In the genomic region with DNA sequence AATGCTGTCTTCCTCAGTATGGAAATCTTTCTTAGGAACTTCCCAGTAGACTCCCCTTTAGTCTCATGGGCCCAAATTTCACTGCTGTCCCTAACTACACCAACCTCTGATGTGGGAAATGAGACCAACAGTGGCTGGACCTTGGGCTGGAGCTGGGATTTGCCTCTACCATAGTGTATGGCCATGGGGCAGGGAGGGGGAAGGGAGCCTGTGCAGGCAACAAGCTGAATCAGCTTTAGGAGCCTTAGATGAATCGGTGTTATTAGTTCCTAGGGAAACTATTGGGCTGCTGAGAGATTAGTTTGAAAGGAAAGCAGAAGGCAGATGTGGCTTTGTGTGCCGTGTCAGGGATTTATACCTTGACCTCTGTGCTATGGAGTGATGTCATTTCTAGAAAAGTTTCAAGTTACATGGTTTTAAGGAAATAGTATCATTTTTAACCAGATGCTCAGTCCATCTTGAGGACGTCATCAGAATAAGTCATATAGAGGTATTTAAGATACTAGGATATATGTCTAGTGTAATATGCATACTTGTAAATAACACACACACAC, we compare ENCODE assay signal across 13 cellular contexts. TPM values are rescaled to one million over a fixed set of nuclear protein-coding genes. Genes with fewer than 3 reads are reported as not detected.
DNase-seq lines count a peak whose midpoint lies in the region; ATAC-seq, FAIRE-seq and TF ChIP-seq lines count a peak whose summit lies in the region.
"Had no signal": no experiment of that assay in that cellular context is flagged by ENCODE, and none has a peak within 500 bp of the region (broad histone marks: within the 10 kb centered on the region; RNA-seq: fewer than 3 reads in every experiment).

No MANE protein-coding gene starts in this region.

- H3F3A ChIP-seq in GM23338 (replicated peaks; ENCODE audit: low read depth) = no peaks in the 10 kb centered on the region

- H3K4me1 ChIP-seq in GM23338 (ENCODE audit: insufficient read depth) (no peaks in the 10 kb centered on the region), SJCRH30 (peaks cover 21% of the 10 kb centered on the region), pancreas (peaks cover 6 to 11% (median 9%) of the 10 kb centered on the region in 3 donors), Karpas-422 (ENCODE audit: low read length) (peaks cover 4% of the 10 kb centered on the region; the same call in 1 of the 2 replicates), prostate gland (replicated peaks) (no peaks in the 10 kb centered on the region)

- no peak overlapping the region for H3K27ac ChIP-seq in GM23338 (ENCODE audit: low read depth)
- H3K27ac ChIP-seq in SJCRH30 = no peak overlapping the region
- no peak overlapping the region for H3K27ac ChIP-seq in pancreas
- H3K27ac ChIP-seq in Karpas-422 (ENCODE audit: low read length) = no peak overlapping the region
- H3K27ac ChIP-seq in prostate gland = no peak overlapping the region

- ATAC-seq in GM23338 (peak; percentile 53; the same call in 2 of the 3 replicates), pancreas (peak in 3 of 4 donors; percentile 31 to 52 (median 36)), GM18870 (IDR thresholded peaks at IDR 0.05; ENCODE audit: unreplicated experiment) (no peak)
- ATAC-seq: activated T-helper 17 cell treated with anti-CD3 and anti-CD28 coated beads, Interleukin-2, amount 50 U/mL, for 72 hours had no signal

- intact Hi-C loops in pancreas (cut with DNase I) = loop anchor here in 1 of 3 donors (10.0 kb wide), 1 partner anchor 319 kb away; no protein-coding TSS in a partner anchor
- intact Hi-C loops in prostate gland (cut with DNase I) = loop anchor here (2.0 to 10.0 kb wide), 2 partner anchors 199 to 319 kb away; partner anchors contain the start of gene SLC17A8

- FAIRE-seq in pancreas (lab: Jason Lieb, UNC) = no peak
- FAIRE-seq: urothelium cell line had no signal

- H3K27ac Mint-ChIP-seq in GM23338 = peak overlapping the region; percentile 71
- H3K27ac Mint-ChIP-seq: activated CD4-positive, alpha-beta memory T cell treated with anti-CD3 and anti-CD28 coated beads for 36 hours; activated T-helper 17 cell treated with anti-CD3 and anti-CD28 coated beads, Interleukin-2, amount 50 U/mL, for 72 hours; HFFc6; stimulated activated naive CD8-positive, alpha-beta T cell treated with anti-CD3 and anti-CD28 coated beads, Interleukin-15, Interleukin-2, amounts not matched to agents 100 ng/mL and 50 ng/mL, for 24 hours had no signal

- H3K9me3 ChIP-seq in SJCRH30 (replicated peaks) (no peaks in the 10 kb centered on the region), pancreas (no peaks in the 10 kb centered on the region), Karpas-422 (ENCODE audit: low read length) (no peaks in the 10 kb centered on the region), prostate gland (no peaks in the 10 kb centered on the region)

- H3K27me3 Mint-ChIP-seq in GM23338 (ENCODE audit: insufficient read depth, low read depth, poor library complexity) = no peaks in the 10 kb centered on the region
- H3K27me3 Mint-ChIP-seq: stimulated activated naive CD8-positive, alpha-beta T cell treated with anti-CD3 and anti-CD28 coated beads, Interleukin-15, Interleukin-2, amounts not matched to agents 100 ng/mL and 50 ng/mL, for 24 hours had no signal

- no peaks in the 10 kb centered on the region for H3K9me3 Mint-ChIP-seq in GM23338
- H3K9me3 Mint-ChIP-seq: activated CD4-positive, alpha-beta memory T cell treated with anti-CD3 and anti-CD28 coated beads for 36 hours; activated T-helper 17 cell treated with anti-CD3 and anti-CD28 coated beads, Interleukin-2, amount 50 U/mL, for 72 hours; HFFc6; stimulated activated naive CD8-positive, alpha-beta T cell treated with anti-CD3 and anti-CD28 coated beads, Interleukin-15, Interleukin-2, amounts not matched to agents 100 ng/mL and 50 ng/mL, for 24 hours had no signal

- H2AFZ ChIP-seq in GM23338 = no peak overlapping the region
- no peak overlapping the region for H2AFZ ChIP-seq in Karpas-422 (ENCODE audit: low read length)

- no peaks in the 10 kb centered on the region for H3K36me3 Mint-ChIP-seq in GM23338 (ENCODE audit: low read depth)
- H3K36me3 Mint-ChIP-seq: activated CD4-positive, alpha-beta memory T cell treated with anti-CD3 and anti-CD28 coated beads for 36 hours had no signal

- H3K4me3 ChIP-seq in GM23338 (no peak overlapping the region), SJCRH30 (no peak overlapping the region), fibroblast of the aortic adventitia (ENCODE audit: low read depth, low read length) (no peak overlapping the region), pancreas (no peak overlapping the region), Karpas-422 (ENCODE audit: low read length) (no peak overlapping the region), prostate gland (no peak overlapping the region)

- H3K4me3 Mint-ChIP-seq in GM23338 = no peak overlapping the region
- H3K4me3 Mint-ChIP-seq: activated CD4-positive, alpha-beta memory T cell treated with anti-CD3 and anti-CD28 coated beads for 36 hours; activated T-helper 17 cell treated with anti-CD3 and anti-CD28 coated beads, Interleukin-2, amount 50 U/mL, for 72 hours; HFFc6; stimulated activated naive CD8-positive, alpha-beta T cell treated with anti-CD3 and anti-CD28 coated beads, Interleukin-15, Interleukin-2, amounts not matched to agents 100 ng/mL and 50 ng/mL, for 24 hours had no signal

- TF ChIP-seq POLR2A in prostate gland (IDR thresholded peaks at IDR 0.05) = no peak

- no peaks in the 10 kb centered on the region for H3K79me2 ChIP-seq in GM23338 (replicated peaks; ENCODE audit: insufficient read depth)
- no peaks in the 10 kb centered on the region for H3K79me2 ChIP-seq in Karpas-422 (ENCODE audit: low read length)

- H3K27me3 ChIP-seq in GM23338 (ENCODE audit: insufficient read depth) (no peaks in the 10 kb centered on the region), SJCRH30 (no peaks in the 10 kb centered on the region), pancreas (no peaks in the 10 kb centered on the region), Karpas-422 (ENCODE audit: low read length) (no peaks in the 10 kb centered on the region), prostate gland (replicated peaks; ENCODE audit: insufficient read depth) (no peaks in the 10 kb centered on the region)

- no peaks in the 10 kb centered on the region for H3K9me2 ChIP-seq in GM23338 (ENCODE audit: insufficient read depth)
- no peaks in the 10 kb centered on the region for H3K9me2 ChIP-seq in Karpas-422 (replicated peaks; ENCODE audit: insufficient read depth, low read length)

- H3K4me1 Mint-ChIP-seq in GM23338 = peaks cover 5% of the 10 kb centered on the region; the same call in 2 of the 3 replicates
- H3K4me1 Mint-ChIP-seq: activated T-helper 17 cell treated with anti-CD3 and anti-CD28 coated beads, Interleukin-2, amount 50 U/mL, for 72 hours had no signal

- no peak overlapping the region for H3K9ac ChIP-seq in Karpas-422 (ENCODE audit: low read length)

- DNase-seq in GM23338 (ENCODE audit: low spot score) (peak; percentile 10), SJCRH30 (peak; percentile 21 to 68), fibroblast of the aortic adventitia (ENCODE audit: low read depth) (peak; percentile 10), pancreas (no peak), Karpas-422 (no peak), prostate gland (ENCODE audit: low spot score) (no peak)
- no peak for DNase-seq in activated T-cell treated with anti-CD3 and anti-CD28 coated beads, Interleukin-2, amount 50 U/mL, for 1 hour
- DNase-seq: activated CD4-positive, alpha-beta memory T cell treated with anti-CD3 and anti-CD28 coated beads for 36 hours had no signal

- TF ChIP-seq CTCF in GM23338 (conservative IDR thresholded peaks at IDR 0.05; ENCODE audit: low read depth in 2 of 2) (no peak), fibroblast of the aortic adventitia (IDR thresholded peaks at IDR 0.05; ENCODE audit: insufficient read depth, low read length) (no peak), pancreas (IDR thresholded peaks at IDR 0.05) (no peak), prostate gland (IDR thresholded peaks at IDR 0.05) (no peak)

- no peaks in the 10 kb centered on the region for H3K36me3 ChIP-seq in GM23338 (ENCODE audit: insufficient read depth)
- H3K36me3 ChIP-seq in SJCRH30 = no peaks in the 10 kb centered on the region
- no peaks in the 10 kb centered on the region for H3K36me3 ChIP-seq in pancreas
- no peaks in the 10 kb centered on the region for H3K36me3 ChIP-seq in Karpas-422 (ENCODE audit: insufficient read depth, low read length)
- no peaks in the 10 kb centered on the region for H3K36me3 ChIP-seq in prostate gland

- H3K4me2 ChIP-seq in GM23338 = no peak overlapping the region
- H3K4me2 ChIP-seq in Karpas-422 (ENCODE audit: low read depth, low read length, poor library complexity, severe bottlenecking) = no peak overlapping the region

- 49 to 59% methylated on average over 3 of the region's 3 CpGs for WGBS in pancreas, 2 donors
- 52% methylated on average over 3 of the region's 3 CpGs for WGBS in prostate gland

- no peaks in the 10 kb centered on the region for H4K20me1 ChIP-seq in GM23338 (replicated peaks; ENCODE audit: insufficient read depth)
- H4K20me1 ChIP-seq in Karpas-422 (ENCODE audit: insufficient read depth, low read depth, low read length) = no peaks in the 10 kb centered on the region

TF ChIP-seq in GM23338, 12 proteins besides CTCF, POLR2A, EP300 and RAD21 (continues in another document):
- TF ChIP-seq JUNB (IDR thresholded peaks at IDR 0.05; ENCODE audit: unreplicated experiment) = no peak
- TF ChIP-seq POLR2AphosphoS5 (IDR thresholded peaks at IDR 0.05; ENCODE audit: low read depth) = no peak
- TF ChIP-seq ZNF331 (CRISPR knock-in tag; IDR thresholded peaks at IDR 0.05; ENCODE audit: low read depth) = no peak
- TF ChIP-seq STAT1 (IDR thresholded peaks at IDR 0.05; ENCODE audit: unreplicated experiment) = no peak

RNA-seq across cellular contexts. Expression of gene GAS2L3, which starts 19.6 kb away (rescaled TPM):
- 13.5 and 22.3 TPM in 2 replicates for total RNA-seq in GM23338 (2014; rRNA removed; shearing (Covaris generic))
- polyA plus RNA-seq in GM23338 (2016; fragmentation: Nextera tagmentation; extraction: Ambion mirVana) = 9.0 and 9.7 TPM in 2 replicates
- total RNA-seq in SJCRH30 (2014; rRNA removed; shearing (Covaris generic)) = 50.7 and 54.6 TPM in 2 replicates
- 4.2 and 38.0 TPM in 2 replicates for total RNA-seq in fibroblast of the aortic adventitia (ENCODE audit: low replicate concordance)
- 1 to 10 TPM in 3 of 6 donors, under 1 TPM in 3; 0.56 to 5.5 (median 1.3) TPM for total RNA-seq in pancreas
- under 1 TPM; 0.61 to 0.76 TPM for polyA plus RNA-seq in pancreas
- total RNA-seq in Karpas-422 (2014; rRNA removed; shearing (Covaris generic); ENCODE audit: low replicate concordance) = 1.4 and 5.7 TPM in 2 replicates
- total RNA-seq in prostate gland = 1 to 10 TPM in 1 of 2 donors, under 1 TPM in 1; 0.18 to 4.6 TPM

Comparison
In these comparisons a context has a peak if more than half of its experiments do, and no peak if none do; other contexts are left out.
1. DNase-seq: peak in GM23338 (single experiment), SJCRH30 (2 of 2) and fibroblast of the aortic adventitia (single experiment); none in pancreas (0 of 6), Karpas-422 (single experiment), prostate gland (single experiment) and activated T-cell treated with anti-CD3 and anti-CD28 coated beads, Interleukin-2, amount 50 U/mL, for 1 hour (single experiment).